Comparison of ENCODE assay signal across 16 cellular contexts in the genomic region with DNA sequence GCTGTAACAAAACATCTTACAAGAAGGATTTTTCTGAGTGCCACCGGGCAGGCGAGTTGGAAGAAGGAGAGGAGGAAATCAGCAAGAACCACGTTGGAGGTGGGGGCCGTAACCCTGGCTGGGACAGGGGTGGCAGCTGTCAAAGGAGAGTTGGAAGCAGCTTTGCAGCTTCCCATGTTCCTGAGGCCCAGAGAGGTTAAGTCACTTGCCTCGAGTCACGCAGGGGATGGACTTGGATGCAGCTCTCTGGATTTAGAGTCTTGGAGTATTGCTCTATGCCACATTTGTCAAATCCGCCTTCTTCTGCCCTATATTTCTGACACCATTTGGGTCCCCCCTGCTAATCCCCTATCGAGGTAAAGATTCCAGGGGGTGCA.
"Had no signal": no experiment of that assay in that cellular context is flagged by ENCODE, and none has a peak within 500 bp of the region (broad histone marks: within the 10 kb centered on the region; RNA-seq: fewer than 3 reads in every experiment).

No MANE protein-coding gene starts in this region.

- ATAC-seq: left lung; stimulated activated naive B cell treated with anti-CD40 and anti-IgM and Interleukin-4, amounts not matched to agents 10 μg/mL and 1 μg/mL and 100 μg/mL, for 72 hours had no signal

- H3K36me3 ChIP-seq: ascending aorta, left lung, ovary, upper lobe of left lung had no signal

- H3K27ac Mint-ChIP-seq: activated CD4-positive, alpha-beta T cell treated with anti-CD3 and anti-CD28 coated beads, Interleukin-2, amount 10 ng/mL, durations not matched to agents 7 days and 5 days; activated naive CD8-positive, alpha-beta T cell treated with anti-CD3 and anti-CD28 coated beads, Interleukin-2, amount 10 ng/mL, durations not matched to agents 7 days and 5 days; activated T-helper 1 cell treated with anti-CD3 and anti-CD28 coated beads, Interleukin-12 subunit alpha, Interleukin-12 subunit beta, Interleukin-2, Interleukin-4 antibody, amounts not matched to agents 30 ng/mL and 10 ng/mL and 1 ng/mL, durations not matched to agents 14 hours and 24 hours and 36 hours; memory B cell; stimulated activated naive B cell treated with anti-CD40 and anti-IgM and Interleukin-4, amounts not matched to agents 10 μg/mL and 1 μg/mL and 100 μg/mL, for 72 hours had no signal

- H3K27me3 Mint-ChIP-seq: activated CD4-positive, alpha-beta T cell treated with anti-CD3 and anti-CD28 coated beads, Interleukin-2, amount 10 ng/mL, durations not matched to agents 7 days and 5 days had no signal

- DNase-seq: activated CD4-positive, alpha-beta T cell treated with anti-CD3 and anti-CD28 coated beads, Interleukin-2, amount 10 ng/mL, durations not matched to agents 7 days and 5 days; activated CD4-positive, CD25-positive, alpha-beta regulatory T cell; activated CD8-positive, alpha-beta memory T cell treated with anti-CD3 and anti-CD28 coated beads, Interleukin-2, amount 50 U/mL, for 48 hours; activated naive CD4-positive, alpha-beta T cell; activated naive CD8-positive, alpha-beta T cell treated with anti-CD3 and anti-CD28 coated beads, Interleukin-2, amount 10 ng/mL, durations not matched to agents 7 days and 5 days; hippocampal formation; stimulated activated naive B cell treated with anti-CD40 and anti-IgM and Interleukin-4, amounts not matched to agents 10 μg/mL and 1 μg/mL and 100 μg/mL, for 72 hours; substantia nigra; upper lobe of left lung had no signal

- H3K4me3 ChIP-seq: ascending aorta, left lung, ovary, upper lobe of left lung had no signal

- H3K9me3 Mint-ChIP-seq: activated CD4-positive, alpha-beta T cell treated with anti-CD3 and anti-CD28 coated beads, Interleukin-2, amount 10 ng/mL, durations not matched to agents 7 days and 5 days; activated naive CD8-positive, alpha-beta T cell treated with anti-CD3 and anti-CD28 coated beads, Interleukin-2, amount 10 ng/mL, durations not matched to agents 7 days and 5 days; activated T-helper 1 cell treated with anti-CD3 and anti-CD28 coated beads, Interleukin-12 subunit alpha, Interleukin-12 subunit beta, Interleukin-2, Interleukin-4 antibody, amounts not matched to agents 30 ng/mL and 10 ng/mL and 1 ng/mL, durations not matched to agents 14 hours and 24 hours and 36 hours; memory B cell; stimulated activated naive B cell treated with anti-CD40 and anti-IgM and Interleukin-4, amounts not matched to agents 10 μg/mL and 1 μg/mL and 100 μg/mL, for 72 hours had no signal

- H3K27me3 ChIP-seq: ascending aorta, left lung, ovary, upper lobe of left lung had no signal

- H3K27ac ChIP-seq: epithelial cell of prostate, left lung, upper lobe of left lung had no signal

- H3K9me3 ChIP-seq: left lung, ovary, upper lobe of left lung had no signal

- H3K36me3 Mint-ChIP-seq: activated naive CD8-positive, alpha-beta T cell treated with anti-CD3 and anti-CD28 coated beads, Interleukin-2, amount 10 ng/mL, durations not matched to agents 7 days and 5 days; memory B cell; stimulated activated naive B cell treated with anti-CD40 and anti-IgM and Interleukin-4, amounts not matched to agents 10 μg/mL and 1 μg/mL and 100 μg/mL, for 72 hours had no signal

- H3K4me1 Mint-ChIP-seq: activated CD4-positive, alpha-beta T cell treated with anti-CD3 and anti-CD28 coated beads, Interleukin-2, amount 10 ng/mL, durations not matched to agents 7 days and 5 days; activated naive CD8-positive, alpha-beta T cell treated with anti-CD3 and anti-CD28 coated beads, Interleukin-2, amount 10 ng/mL, durations not matched to agents 7 days and 5 days; memory B cell; stimulated activated naive B cell treated with anti-CD40 and anti-IgM and Interleukin-4, amounts not matched to agents 10 μg/mL and 1 μg/mL and 100 μg/mL, for 72 hours had no signal

- FAIRE-seq: keratinocyte had no signal

- H3K4me3 Mint-ChIP-seq: activated CD4-positive, alpha-beta T cell treated with anti-CD3 and anti-CD28 coated beads, Interleukin-2, amount 10 ng/mL, durations not matched to agents 7 days and 5 days; activated naive CD8-positive, alpha-beta T cell treated with anti-CD3 and anti-CD28 coated beads, Interleukin-2, amount 10 ng/mL, durations not matched to agents 7 days and 5 days; activated T-helper 1 cell treated with anti-CD3 and anti-CD28 coated beads, Interleukin-12 subunit alpha, Interleukin-12 subunit beta, Interleukin-2, Interleukin-4 antibody, amounts not matched to agents 30 ng/mL and 10 ng/mL and 1 ng/mL, durations not matched to agents 14 hours and 24 hours and 36 hours; memory B cell; stimulated activated naive B cell treated with anti-CD40 and anti-IgM and Interleukin-4, amounts not matched to agents 10 μg/mL and 1 μg/mL and 100 μg/mL, for 72 hours had no signal
